In genomic region chr1:67427947-67428346, GRCh38 we compare ENCODE assay signal across 10 cellular contexts. TPM values are rescaled to one million over a fixed set of nuclear protein-coding genes. Genes with fewer than 3 reads are reported as not detected.
DNase-seq lines count a peak whose midpoint lies in the region; ATAC-seq, FAIRE-seq and TF ChIP-seq lines count a peak whose summit lies in the region.
"Had no signal": no experiment of that assay in that cellular context is flagged by ENCODE, and none has a peak within 500 bp of the region (broad histone marks: within the 10 kb centered on the region; RNA-seq: fewer than 3 reads in every experiment).

No MANE protein-coding gene starts in this region.

- H3K9me3 ChIP-seq in cardiac muscle cell (ENCODE audit: low read depth) (no peaks in the 10 kb centered on the region), GM12878 (replicated peaks; ENCODE audit: control insufficient read depth, insufficient read depth, low read length) (no peaks in the 10 kb centered on the region), upper lobe of left lung (no peaks in the 10 kb centered on the region)

- H3K4me1 ChIP-seq in cardiac muscle cell (ENCODE audit: low read depth) (peaks cover 37% of the 10 kb centered on the region), GM12878 (ENCODE audit: control insufficient read depth, insufficient read depth, low read length) (0 out of 2 replicates have a peak, but pooled peaks cover 3% of the 10 kb centered on the region), upper lobe of left lung (peaks cover 23 to 43% (median 24%) of the 10 kb centered on the region in 4 donors)

- no peak overlapping the region for H2AFZ ChIP-seq in GM12878 (ENCODE audit: control insufficient read depth, low read depth, low read length)

- no TSS peak for BruUV-seq in GM12878 (replicated peaks; lab: Mats Ljungman, UMichigan)

- H3K4me3 ChIP-seq in cardiac muscle cell = peak overlapping the region; percentile 97
- H3K4me3 ChIP-seq in GM12878 = peak overlapping the region; percentile 91
- peak overlapping the region in 3 of 4 donors; percentile 75 to 85 (median 77) for H3K4me3 ChIP-seq in upper lobe of left lung

- H3K36me3 ChIP-seq in cardiac muscle cell = peaks cover 34% of the 10 kb centered on the region
- H3K36me3 ChIP-seq in GM12878 (ENCODE audit: control insufficient read depth in 2 of 2, insufficient read depth in 2 of 2, low read length in 1 of 2) = peaks cover 4 to 17% of the 10 kb centered on the region in 2 experiments
- H3K36me3 ChIP-seq in upper lobe of left lung = peaks cover 9 to 32% (median 27%) of the 10 kb centered on the region in 4 donors

- no peaks in the 10 kb centered on the region for H3K27me3 ChIP-seq in cardiac muscle cell
- H3K27me3 ChIP-seq in GM12878 (replicated peaks in 1 of 2; ENCODE audit: control insufficient read depth in 2 of 2, insufficient read depth in 2 of 2, low read length in 1 of 2) = no peaks in the 10 kb centered on the region
- H3K27me3 ChIP-seq in upper lobe of left lung = no peaks in the 10 kb centered on the region

- no peak for TF ChIP-seq CTCF in cardiac muscle cell (IDR thresholded peaks at IDR 0.05; ENCODE audit: low read depth, low read length)
- no peak for TF ChIP-seq CTCF in GM12878 (IDR thresholded peaks at IDR 0.05 in 2 of 3, conservative IDR thresholded peaks at IDR 0.05 in 1 of 3; ENCODE audit: control insufficient read depth in 2 of 3, extremely low read depth in 1 of 3, insufficient read depth in 1 of 3, low read depth in 3 of 3, low read length in 3 of 3)
- TF ChIP-seq CTCF in upper lobe of left lung (IDR thresholded peaks at IDR 0.05) = no peak

- POLR2A ChIA-PET in GM12878 (lab: Charles Lee) = interaction anchor here (0.7 to 2.0 kb wide), 3 partner anchors 10 to 45 kb away, joined by 3 to 10 read pairs (median 3); no protein-coding TSS in a partner anchor

- H3K27ac ChIP-seq in cardiac muscle cell (no peak overlapping the region), GM12878 (ENCODE audit: control insufficient read depth, insufficient read depth) (peak overlapping the region; percentile 96; the same call in 1 of the 2 replicates), upper lobe of left lung (peak overlapping the region in 2 of 4 donors; percentile 14 to 35)

- H3K79me2 ChIP-seq in GM12878 (ENCODE audit: control insufficient read depth, insufficient read depth, low read length) = peaks cover 72% of the 10 kb centered on the region

- peak overlapping the region; percentile 93 for H3K9ac ChIP-seq in GM12878 (ENCODE audit: control insufficient read depth, insufficient read depth, low read length)

- peak overlapping the region; percentile 74 for H3K4me2 ChIP-seq in GM12878 (ENCODE audit: control insufficient read depth, insufficient read depth)

- no peak for ATAC-seq in GM12878
- ATAC-seq in upper lobe of left lung (ENCODE audit: low FRiP score in 2 of 2) = no peak

- TF ChIP-seq RAD21 in GM12878 (IDR thresholded peaks at IDR 0.05; ENCODE audit: insufficient read depth, low read depth, low read length) = no peak

- 0% methylated on average over 3 of the region's 3 CpGs for WGBS in GM12878 (ENCODE audit: insufficient coverage, insufficient replicate concordance, low lambda C conversion rate, missing lambda C conversion rate)
- WGBS in upper lobe of left lung, 2 donors = 2 to 3% methylated on average over 3 of the region's 3 CpGs

- H4K20me1 ChIP-seq in GM12878 (ENCODE audit: control insufficient read depth, insufficient read depth) = peaks cover 3% of the 10 kb centered on the region; the same call in 1 of the 2 replicates

- CTCF ChIA-PET in GM12878 (lab: Yijun Ruan, JAX) = interaction anchor here (0.7 to 5.2 kb wide), 11 partner anchors 9 to 403 kb away, joined by 3 to 38 read pairs (median 4); no protein-coding TSS in a partner anchor

- in situ Hi-C loops in GM12878 (cut with MboI) = loop anchor here (10.0 kb wide), 1 partner anchor 443 kb away; no protein-coding TSS in a partner anchor

- SMC1A ChIA-PET in GM12878 (lab: Charles Lee; ENCODE audit: uncharacterized antibody, unreplicated experiment) = interaction anchor here (0.8 to 2.3 kb wide), 10 partner anchors 9 to 432 kb away, joined by 3 to 11 read pairs (median 4); no protein-coding TSS in a partner anchor

- TF ChIP-seq EP300 in GM12878 (IDR thresholded peaks at IDR 0.05; ENCODE audit: borderline replicate concordance in 1 of 2, control insufficient read depth in 1 of 2, low read depth in 2 of 2, low read length in 2 of 2) (no peak), upper lobe of left lung (IDR thresholded peaks at IDR 0.05) (no peak)

- intact Hi-C loops in cardiac septum (cut with DNase I) (loop anchor here (10.0 kb wide), 1 partner anchor 383 kb away; no protein-coding TSS in a partner anchor), GM12878 (cut with micrococcal nuclease; ENCODE audit: unreplicated experiment) (loop anchor here (10.0 kb wide), 2 partner anchors 283 to 443 kb away; no protein-coding TSS in a partner anchor)

- FAIRE-seq in GM12878 (lab: Jason Lieb, UNC) = no peak

- RAD21 ChIA-PET in GM12878 (lab: Charles Lee; ENCODE audit: unreplicated experiment) = interaction anchor here (0.7 to 1.8 kb wide), 4 partner anchors 72 to 385 kb away, joined by 3 to 5 read pairs (median 3); no protein-coding TSS in a partner anchor

- DNase-seq in cardiac muscle cell (ENCODE audit: low read depth in 1 of 2, low spot score in 1 of 2) (no peak), cardiac septum (ENCODE audit: low spot score) (no peak), GM12878 (ENCODE audit: low read depth, low spot score) (no peak), medulla oblongata (ENCODE audit: extremely low spot score) (peak; percentile 16), upper lobe of left lung (no peak), hippocampal formation (lab: John Stamatoyannopoulos, UW) (no peak), NCI-H1436 (lab: John Stamatoyannopoulos, UW) (no peak), NOMO-1 treated with dmso at 0.1 percent for 144 hours (lab: John Stamatoyannopoulos, UW; ENCODE audit: unreplicated experiment) (no peak)
- DNase-seq: DMS53; stimulated activated CD4-positive, alpha-beta T cell treated with anti-CD3 and anti-CD28 coated beads, Interleukin-12 subunit alpha, Interleukin-12 subunit beta, amount 100 ng/mL, for 4 hours had no signal

- TF ChIP-seq POLR2A in GM12878 (IDR thresholded peaks at IDR 0.05; ENCODE audit: low read depth, low read length) (no peak), upper lobe of left lung (IDR thresholded peaks at IDR 0.05) (no peak)

TF ChIP-seq in GM12878, 131 proteins besides CTCF, POLR2A, EP300 and RAD21 (continues in another document):
- no peak for TF ChIP-seq ZNF622 (IDR thresholded peaks at IDR 0.05)
- TF ChIP-seq CHD1 (IDR thresholded peaks at IDR 0.05; ENCODE audit: low read depth, low read length) = no peak
- TF ChIP-seq MTA2 (IDR thresholded peaks at IDR 0.05; ENCODE audit: low read depth) = no peak
- TF ChIP-seq, protein P1, sequence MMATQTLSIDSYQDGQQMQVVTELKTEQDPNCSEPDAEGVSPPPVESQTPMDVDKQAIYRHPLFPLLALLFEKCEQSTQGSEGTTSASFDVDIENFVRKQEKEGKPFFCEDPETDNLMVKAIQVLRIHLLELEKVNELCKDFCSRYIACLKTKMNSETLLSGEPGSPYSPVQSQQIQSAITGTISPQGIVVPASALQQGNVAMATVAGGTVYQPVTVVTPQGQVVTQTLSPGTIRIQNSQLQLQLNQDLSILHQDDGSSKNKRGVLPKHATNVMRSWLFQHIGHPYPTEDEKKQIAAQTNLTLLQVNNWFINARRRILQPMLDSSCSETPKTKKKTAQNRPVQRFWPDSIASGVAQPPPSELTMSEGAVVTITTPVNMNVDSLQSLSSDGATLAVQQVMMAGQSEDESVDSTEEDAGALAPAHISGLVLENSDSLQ (IDR thresholded peaks at IDR 0.05) = no peak
- no peak for TF ChIP-seq SPI1 (IDR thresholded peaks at IDR 0.05; ENCODE audit: borderline replicate concordance, insufficient read depth, low read depth, low read length)
- 0 out of 2 replicates have a peak, but pooled peaks have one; percentile 17 for TF ChIP-seq ATF2 (IDR thresholded peaks at IDR 0.05; ENCODE audit: low read length)

RNA-seq across cellular contexts. Expression of gene SERBP1, which starts 2.3 kb away (rescaled TPM):
- total RNA-seq in cardiac muscle cell = 255 and 433 TPM in 2 replicates
- polyA plus RNA-seq in cardiac muscle cell = 136 and 202 TPM in 2 replicates
- total RNA-seq in cardiac septum = 146 TPM
- total RNA-seq in GM12878 (2013; cell fraction: nucleolus; rRNA removed) = 200 and 206 TPM in 2 replicates
- total RNA-seq in GM12878 (2014; rRNA removed) = 334 and 376 TPM in 2 replicates
- total RNA-seq in GM12878 (2014; rRNA removed; fragmentation: Illumina TruSeq; extraction: Trizol) = 471 and 509 TPM in 2 replicates
- total RNA-seq in GM12878 (2021) = 383 and 385 TPM in 2 replicates
- polyA plus RNA-seq in GM12878 (2011; ENCODE audit: low read depth) = 133 TPM
- 416 and 531 TPM in 2 replicates for polyA plus RNA-seq in GM12878 (2011; rRNA removed)
- 172 and 204 TPM in 2 replicates for polyA plus RNA-seq in GM12878 (2011; cell fraction: cytosol; rRNA removed)
- polyA plus RNA-seq in GM12878 (2011; cell fraction: nucleus; rRNA removed) = 107 and 186 TPM in 2 replicates
- polyA plus RNA-seq in GM12878 (2012) = 308 and 325 TPM in 2 replicates
- polyA plus RNA-seq in GM12878 (2014; fragmentation: Illumina TruSeq; extraction: Trizol) = 414 and 440 TPM in 2 replicates
- polyA plus RNA-seq in GM12878 (2014; fragmentation: Nextera tagmentation; extraction: Ambion mirVana) = 100 to 1,000 TPM in 1 of 2 experiments, 10 to 100 TPM in 1; 76.7 to 111 TPM
- polyA plus RNA-seq in GM12878 (2014; rRNA removed) = 343 and 346 TPM in 2 replicates
- polyA plus RNA-seq in GM12878 (2016; fragmentation: Nextera tagmentation; extraction: Ambion mirVana) = 100 to 1,000 TPM; 384 to 389 TPM
- polyA minus RNA-seq in GM12878 (2011; rRNA and poly(A)+ RNA removed) = 117 and 148 TPM in 2 replicates
- polyA minus RNA-seq in GM12878 (2011; cell fraction: cytosol; rRNA and poly(A)+ RNA removed) = 120 and 146 TPM in 2 replicates
- polyA minus RNA-seq in GM12878 (2011; cell fraction: nucleus; rRNA and poly(A)+ RNA removed) = 45.2 and 84.8 TPM in 2 replicates
- total RNA-seq in upper lobe of left lung = 100 to 1,000 TPM in 5 of 6 donors, 10 to 100 TPM in 1; 93.2 to 199 (median 138) TPM
